36 cellular contexts compared by ENCODE assay signal in the genomic region with DNA sequence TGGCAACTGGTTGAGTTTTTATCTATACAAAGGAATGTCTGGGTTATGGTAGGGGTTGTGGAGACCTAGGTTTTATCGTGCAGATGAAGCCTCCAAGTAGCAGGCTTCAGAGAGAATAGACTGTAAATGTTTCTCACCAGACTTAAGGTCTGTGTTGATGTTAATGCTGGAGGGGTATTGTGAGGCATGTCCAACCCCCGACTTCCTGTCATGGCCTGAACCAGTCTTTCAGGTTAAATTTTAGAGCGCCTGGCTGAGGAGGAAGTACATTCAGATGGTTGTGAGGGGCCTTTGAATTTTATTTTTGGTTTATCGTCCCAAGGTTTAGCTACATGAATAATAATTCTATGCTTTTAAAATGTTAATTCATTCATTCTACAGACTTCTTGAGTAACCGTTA.
"Had no signal": no experiment of that assay in that cellular context is flagged by ENCODE, and none has a peak within 500 bp of the region (broad histone marks: within the 10 kb centered on the region; RNA-seq: fewer than 3 reads in every experiment).

No MANE protein-coding gene starts in this region.

- H3K36me3 Mint-ChIP-seq: activated CD4-positive, alpha-beta memory T cell treated with anti-CD3 and anti-CD28 coated beads for 36 hours; natural killer cell treated with Interleukin-12 subunit alpha and Interleukin-12 subunit beta and Interleukin-15 and Interleukin-18, amount 100 ng/mL, for 72 hours; type B pancreatic cell had no signal

- FAIRE-seq: astrocyte, TTC549 had no signal

- DNase-seq: activated CD4-positive, alpha-beta memory T cell treated with anti-CD3 and anti-CD28 coated beads for 36 hours; activated CD4-positive, alpha-beta T cell treated with anti-CD3 and anti-CD28 coated beads for 48 hours; activated CD8-positive, alpha-beta memory T cell treated with anti-CD3 and anti-CD28 coated beads, Interleukin-2, amount 50 U/mL, for 48 hours; activated gamma-delta T cell treated with Interleukin-2 at 50 U/mL for 16 hours; activated naive CD4-positive, alpha-beta T cell treated with anti-CD3 and anti-CD28 coated beads, Interleukin-2, amount 50 U/mL, for 16 hours; activated T-cell treated with anti-CD3 and anti-CD28 coated beads, Interleukin-2, amount 50 U/mL, for 24 hours; amniotic stem cell; brain microvascular endothelial cell; caudate nucleus; cortex of kidney; effector memory CD8-positive, alpha-beta T cell; head of caudate nucleus; hippocampal formation; left lung; mucosa of descending colon; ovary; retina; stimulated activated CD4-positive, alpha-beta T cell treated with anti-CD3 and anti-CD28 coated beads, Interleukin-12 subunit alpha, Interleukin-12 subunit beta, amount 100 ng/mL, for 4 hours; stimulated activated CD4-positive, alpha-beta T cell treated with anti-CD3 and anti-CD28 coated beads, Interleukin-4, amount 100 ng/mL, for 1 hour; T-helper 9 cell; uterus had no signal

- H3K27me3 Mint-ChIP-seq: type B pancreatic cell had no signal

- ATAC-seq: activated CD4-positive, CD25-positive, alpha-beta regulatory T cell treated with anti-CD3 and anti-CD28 coated beads, Interleukin-2, amount 50 U/mL, for 24 hours; activated T-helper 17 cell treated with anti-CD3 and anti-CD28 coated beads, Interleukin-2, amount 50 U/mL, for 72 hours; effector memory CD8-positive, alpha-beta T cell; gastroesophageal sphincter; left lung; mucosa of descending colon; natural killer cell treated with Interleukin-12 subunit alpha and Interleukin-12 subunit beta and Interleukin-15 and Interleukin-18, amount 100 ng/mL, for 72 hours; sciatic nerve had no signal

- H3K36me3 ChIP-seq: brain microvascular endothelial cell, gastroesophageal sphincter, left lung, neutrophil, ovary, prostate gland, thoracic aorta, uterus had no signal

- H3K9me3 Mint-ChIP-seq: activated T-helper 17 cell treated with anti-CD3 and anti-CD28 coated beads, Interleukin-2, amount 50 U/mL, for 72 hours; type B pancreatic cell had no signal

- H3K4me3 ChIP-seq: gastroesophageal sphincter, left lung, lung, mucosa of descending colon, ovary, prostate gland, skin epidermis, thoracic aorta, uterus had no signal

- H3K4me1 Mint-ChIP-seq: activated T-helper 17 cell treated with anti-CD3 and anti-CD28 coated beads, Interleukin-2, amount 50 U/mL, for 72 hours had no signal

- H3K4me3 Mint-ChIP-seq: activated CD4-positive, alpha-beta memory T cell treated with anti-CD3 and anti-CD28 coated beads for 36 hours; activated T-cell treated with anti-CD3 and anti-CD28 coated beads, Interleukin-2, amount 50 U/mL, for 24 hours; activated T-helper 17 cell treated with anti-CD3 and anti-CD28 coated beads, Interleukin-2, amount 50 U/mL, for 72 hours; effector memory CD8-positive, alpha-beta T cell; natural killer cell treated with Interleukin-12 subunit alpha and Interleukin-12 subunit beta and Interleukin-15 and Interleukin-18, amount 100 ng/mL, for 72 hours; stimulated activated naive CD8-positive, alpha-beta T cell treated with anti-CD3 and anti-CD28 coated beads, Interleukin-15, Interleukin-2, amounts not matched to agents 100 ng/mL and 50 ng/mL, for 24 hours; T-helper 1 cell treated with Interleukin-12 subunit alpha and Interleukin-12 subunit beta and Interleukin-4 antibody, amounts not matched to agents 30 μg/mL and 1 μg/mL, for 36 hours; type B pancreatic cell had no signal

- H3K27me3 ChIP-seq: brain microvascular endothelial cell, left lung, neutrophil, ovary, uterus had no signal
